ENCODE assay signal across 20 cellular contexts in genomic region chr16:14029658-14030057, GRCh38. TPM values are rescaled to one million over a fixed set of nuclear protein-coding genes. Genes with fewer than 3 reads are reported as not detected.
A peak's percentile ranks its signal among the peaks of the same experiment; 100 is the strongest.
DNase-seq lines count a peak whose midpoint lies in the region; ATAC-seq and TF ChIP-seq lines count a peak whose summit lies in the region.
"Had no signal": no experiment of that assay in that cellular context is flagged by ENCODE, and none has a peak within 500 bp of the region (broad histone marks: within the 10 kb centered on the region; RNA-seq: fewer than 3 reads in every experiment).

No MANE protein-coding gene starts in this region.

- H3K27ac ChIP-seq in right atrium auricular region (peak overlapping the region; percentile 3 to 37), gastrocnemius medialis (peak overlapping the region in 3 of 4 donors; percentile 24 to 73 (median 27))
- H3K27ac ChIP-seq: Peyer's patch, SJSA1 had no signal

- no peak for TF ChIP-seq POLR2A in erythroblast (IDR thresholded peaks at IDR 0.05; ENCODE audit: low read length)
- TF ChIP-seq POLR2A in gastrocnemius medialis (IDR thresholded peaks at IDR 0.05), result no peak

- no peak overlapping the region for H3K27ac Mint-ChIP-seq in nephron progenitor cell
- H3K27ac Mint-ChIP-seq: HFFc6 had no signal

- intact Hi-C loops in Right ventricle myocardium inferior (cut with DNase I), result no loop called here
- intact Hi-C loops in cardiac septum (cut with DNase I), result no loop called here
- intact Hi-C loops in gastrocnemius medialis (cut with DNase I; ENCODE audit: low total_unique reads), result loop anchor here (10.0 kb wide), 1 partner anchor 45 kb away; the partner anchor contains the start of gene MRTFB

- in situ Hi-C loops in gastrocnemius medialis (cut with MboI; ENCODE audit: low sequenced_read_pairs in 4 of 4) (no loop called here), G401 (cut with HindIII; ENCODE audit: low sequenced_read_pairs) (no loop called here)

- H3K27me3 ChIP-seq in right atrium auricular region, result no peaks in the 10 kb centered on the region
- no peaks in the 10 kb centered on the region for H3K27me3 ChIP-seq in gastrocnemius medialis
- H3K27me3 ChIP-seq: Peyer's patch had no signal

- ATAC-seq in Right ventricle myocardium inferior (peak; percentile 79), gastrocnemius medialis (peak in 1 of 2 donors; percentile 23), HG03108 (IDR thresholded peaks at IDR 0.05; ENCODE audit: unreplicated experiment) (no peak)

- H3K9me3 ChIP-seq in right atrium auricular region (no peaks in the 10 kb centered on the region), gastrocnemius medialis (no peaks in the 10 kb centered on the region)
- H3K9me3 ChIP-seq: Peyer's patch, SJSA1 had no signal

- peaks cover 9% of the 10 kb centered on the region for H3K4me1 Mint-ChIP-seq in nephron progenitor cell

- H3K27me3 Mint-ChIP-seq in nephron progenitor cell (ENCODE audit: low read depth, poor library complexity), result peaks cover 4% of the 10 kb centered on the region

- peaks cover 15% of the 10 kb centered on the region for H3K9me3 Mint-ChIP-seq in nephron progenitor cell
- H3K9me3 Mint-ChIP-seq: HFFc6 had no signal

- H3K4me1 ChIP-seq in right atrium auricular region (peaks cover 0 to 9% of the 10 kb centered on the region in 2 donors), gastrocnemius medialis (peaks cover 25 to 26% of the 10 kb centered on the region in 2 donors)
- H3K4me1 ChIP-seq: Peyer's patch, SJSA1 had no signal

- no peak overlapping the region for H3K4me3 Mint-ChIP-seq in nephron progenitor cell
- H3K4me3 Mint-ChIP-seq: CD14-positive monocyte, HFFc6 had no signal

- DNase-seq in Right ventricle myocardium inferior (ENCODE audit: missing footprints) (no peak), cardiac septum (ENCODE audit: low spot score) (no peak), erythroblast (lab: John Stamatoyannopoulos, UW) (peak; percentile 15 to 24), right atrium auricular region (ENCODE audit: low spot score) (no peak), gastrocnemius medialis (no peak), G401 (ENCODE audit: low spot score) (no peak), nephron progenitor cell (no peak)
- DNase-seq: EL, H7, HFFc6, KBM-7, MM.1S, NCI-H1092, NCI-H1436, NCI-H2029 treated with DMSO at 0.1 percent for 48 hours, NCI-H524 treated with DMSO at 0.1 percent for 48 hours had no signal

- no peaks in the 10 kb centered on the region for H3K36me3 ChIP-seq in right atrium auricular region
- no peaks in the 10 kb centered on the region for H3K36me3 ChIP-seq in gastrocnemius medialis
- H3K36me3 ChIP-seq: Peyer's patch, SJSA1 had no signal

- H3K4me3 ChIP-seq in right atrium auricular region (no peak overlapping the region), gastrocnemius medialis (no peak overlapping the region)
- H3K4me3 ChIP-seq: Peyer's patch, SJSA1 had no signal

- H3K36me3 Mint-ChIP-seq in nephron progenitor cell (ENCODE audit: low read depth), result no peaks in the 10 kb centered on the region
- H3K36me3 Mint-ChIP-seq: CD14-positive monocyte had no signal

- TF ChIP-seq CTCF in right atrium auricular region (IDR thresholded peaks at IDR 0.05) (no peak), gastrocnemius medialis (IDR thresholded peaks at IDR 0.05 in 4 of 5, conservative IDR thresholded peaks at IDR 0.05 in 1 of 5) (no peak), nephron progenitor cell (IDR thresholded peaks at IDR 0.05) (no peak)

RNA-seq across cellular contexts. Expression of gene MRTFB, which starts 41.5 kb away (rescaled TPM):
- 23.8 TPM for total RNA-seq in Right ventricle myocardium inferior
- total RNA-seq in cardiac septum, result 25.7 TPM
- total RNA-seq in right atrium auricular region, result 10 to 100 TPM; 38.6 to 46.5 TPM
- 10 to 100 TPM; 12.7 to 20.4 (median 14.8) TPM for total RNA-seq in gastrocnemius medialis
- total RNA-seq in G401 (2014; rRNA removed; shearing (Covaris generic)), result 3.1 and 6.4 TPM in 2 replicates

Comparison
In these comparisons a context has a peak if more than half of its experiments do, and no peak if none do; other contexts are left out.
1. DNase-seq: peak in erythroblast (2 of 2); none in Right ventricle myocardium inferior (single experiment), cardiac septum (single experiment), right atrium auricular region (single experiment), gastrocnemius medialis (0 of 2), G401 (single experiment) and nephron progenitor cell (single experiment).